1 cellular context compared by ENCODE assay signal in the genomic region with DNA sequence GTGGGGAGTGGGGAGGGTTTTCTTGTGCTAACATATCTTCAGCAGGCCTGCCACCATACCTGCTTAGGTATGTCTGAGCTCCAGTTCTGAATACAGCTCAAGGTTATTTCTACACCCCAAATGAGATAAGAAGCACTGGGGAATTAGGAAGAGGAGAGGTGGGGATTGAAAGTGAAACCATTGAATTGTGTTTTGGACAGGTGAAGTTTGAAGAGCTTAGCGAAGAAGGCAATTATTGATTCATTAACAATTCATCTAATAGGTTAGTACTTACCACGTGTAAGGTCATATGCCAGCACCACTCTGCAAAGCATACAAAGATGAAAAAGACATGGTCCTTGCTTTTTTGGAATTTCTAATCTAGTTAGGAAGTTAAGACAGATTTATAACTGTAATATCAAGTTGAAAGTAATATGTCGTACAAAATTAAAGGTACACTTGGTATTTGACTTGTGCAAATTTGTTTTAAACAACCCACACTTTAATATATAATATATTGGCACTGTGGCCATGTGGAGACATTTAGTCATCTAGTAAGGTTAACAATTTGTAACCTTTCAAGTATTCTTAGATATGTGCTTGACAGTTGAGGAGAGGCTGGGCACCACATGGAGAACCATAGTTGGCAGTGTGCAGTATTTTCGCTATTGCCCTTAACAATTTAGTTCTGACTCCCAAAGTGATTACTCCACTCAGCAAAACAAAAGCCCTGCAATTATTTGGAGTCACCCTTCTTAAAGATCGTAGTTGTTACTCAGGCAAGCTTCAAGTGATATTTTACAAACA.
TF ChIP-seq lines count a peak whose summit lies in the region.

No MANE protein-coding gene starts in this region.

TF ChIP-seq in GM12878, 131 proteins besides CTCF, POLR2A, EP300 and RAD21:
- TF ChIP-seq RAD51 (IDR thresholded peaks at IDR 0.05) (no peak), MYC (IDR thresholded peaks at IDR 0.05; ENCODE audit: insufficient read depth, insufficient read length, insufficient replicate concordance, low read length, severe bottlenecking) (no peak), YBX1 (IDR thresholded peaks at IDR 0.05) (no peak), IKZF1 (conservative IDR thresholded peaks at IDR 0.05) (no peak), RFX5 (IDR thresholded peaks at IDR 0.05; ENCODE audit: low read depth, low read length) (no peak), IKZF2 (IDR thresholded peaks at IDR 0.05) (no peak), ESRRA (IDR thresholded peaks at IDR 0.05; ENCODE audit: low read length) (no peak), PAX5 (IDR thresholded peaks at IDR 0.05; ENCODE audit: borderline replicate concordance, low read depth, low read length) (no peak), MYB (IDR thresholded peaks at IDR 0.05; ENCODE audit: borderline replicate concordance, low read depth, low read length) (no peak), TCF3 (IDR thresholded peaks at IDR 0.05; ENCODE audit: borderline replicate concordance, insufficient read depth, low read depth, low read length) (no peak), NFXL1 (IDR thresholded peaks at IDR 0.05; ENCODE audit: borderline replicate concordance) (no peak), CEBPB (IDR thresholded peaks at IDR 0.05; ENCODE audit: borderline replicate concordance in 1 of 2, low read depth in 2 of 2, low read length in 2 of 2) (no peak)
- TF ChIP-seq, protein P1, sequence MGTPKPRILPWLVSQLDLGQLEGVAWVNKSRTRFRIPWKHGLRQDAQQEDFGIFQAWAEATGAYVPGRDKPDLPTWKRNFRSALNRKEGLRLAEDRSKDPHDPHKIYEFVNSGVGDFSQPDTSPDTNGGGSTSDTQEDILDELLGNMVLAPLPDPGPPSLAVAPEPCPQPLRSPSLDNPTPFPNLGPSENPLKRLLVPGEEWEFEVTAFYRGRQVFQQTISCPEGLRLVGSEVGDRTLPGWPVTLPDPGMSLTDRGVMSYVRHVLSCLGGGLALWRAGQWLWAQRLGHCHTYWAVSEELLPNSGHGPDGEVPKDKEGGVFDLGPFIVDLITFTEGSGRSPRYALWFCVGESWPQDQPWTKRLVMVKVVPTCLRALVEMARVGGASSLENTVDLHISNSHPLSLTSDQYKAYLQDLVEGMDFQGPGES (IDR thresholded peaks at IDR 0.05) = no peak
